ENCODE assay signal across 9 cellular contexts in the genomic region with DNA sequence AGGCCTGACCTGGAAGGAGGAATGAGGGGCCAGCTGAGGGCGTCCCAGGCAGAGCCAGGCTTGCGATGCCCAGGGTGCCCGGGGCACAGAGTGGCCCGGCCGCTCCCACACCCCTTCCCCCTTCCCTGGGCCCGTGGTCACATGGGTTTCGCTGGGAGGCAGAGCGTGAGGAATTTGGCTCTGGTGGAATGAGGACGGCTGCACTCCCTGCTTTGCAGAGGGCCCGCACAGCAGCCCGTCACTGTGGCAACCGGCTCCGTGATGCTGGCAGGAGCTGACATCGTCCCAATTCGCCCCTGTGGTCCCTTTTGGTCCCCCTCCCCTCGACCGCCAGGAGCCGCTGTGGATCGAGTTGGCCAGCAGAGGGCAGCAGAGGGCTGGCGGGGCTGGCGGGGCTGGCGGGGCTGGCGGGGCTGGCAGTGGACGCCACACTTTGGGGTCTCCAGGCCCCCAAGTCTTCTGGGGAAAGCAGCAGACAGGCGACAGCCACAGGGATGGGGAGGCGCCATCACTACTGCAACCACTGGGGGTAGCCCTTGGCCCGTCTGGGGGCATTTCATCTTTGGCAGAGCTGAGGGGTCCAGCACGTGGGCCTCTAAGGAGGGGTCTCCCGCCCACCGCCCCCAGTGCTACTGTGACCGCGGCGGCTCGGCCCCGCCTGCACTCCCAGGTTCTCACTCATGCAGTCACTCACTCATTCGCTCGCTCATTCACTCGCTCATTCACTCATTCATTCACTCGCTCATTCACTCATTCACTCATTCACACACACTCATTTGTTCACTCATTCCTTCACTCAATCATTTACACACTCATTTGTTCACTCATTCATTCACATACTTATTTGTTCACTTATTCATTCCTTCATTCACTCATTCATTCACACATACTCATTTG. TPM values are rescaled to one million over a fixed set of nuclear protein-coding genes. Genes with fewer than 3 reads are reported as not detected.
DNase-seq lines count a peak whose midpoint lies in the region; ATAC-seq and TF ChIP-seq lines count a peak whose summit lies in the region.
"Had no signal": no experiment of that assay in that cellular context is flagged by ENCODE, and none has a peak within 500 bp of the region (broad histone marks: within the 10 kb centered on the region; RNA-seq: fewer than 3 reads in every experiment).

No MANE protein-coding gene starts in this region.

- no peak overlapping the region for H3K27ac ChIP-seq in GM23248
- no peak overlapping the region for H3K27ac ChIP-seq in RWPE2 (ENCODE audit: poor library complexity, severe bottlenecking)
- no peak overlapping the region for H3K27ac ChIP-seq in ascending aorta
- H3K27ac ChIP-seq: epithelial cell of prostate had no signal

- no peaks in the 10 kb centered on the region for H3K9me2 ChIP-seq in GM23248 (ENCODE audit: insufficient read depth)

- peaks cover 10% of the 10 kb centered on the region for H3F3A ChIP-seq in GM23248 (ENCODE audit: insufficient read depth)

- H2AFZ ChIP-seq in GM23248 = no peak overlapping the region

- TF ChIP-seq CTCF in AG09309 (IDR thresholded peaks at IDR 0.05; ENCODE audit: control insufficient read depth, insufficient read depth, low read depth, low read length, missing control alignments) (peak; percentile 85), RWPE2 (IDR thresholded peaks at IDR 0.05; ENCODE audit: poor library complexity, severe bottlenecking) (peak; percentile 99), ascending aorta (IDR thresholded peaks at IDR 0.05) (peak; percentile 70 to 93 (median 79))

- H3K9me3 ChIP-seq in GM23248 (ENCODE audit: low read depth) (no peaks in the 10 kb centered on the region), RWPE2 (ENCODE audit: severe bottlenecking) (no peaks in the 10 kb centered on the region), ascending aorta (no peaks in the 10 kb centered on the region)

- H3K4me2 ChIP-seq in GM23248 (ENCODE audit: unreplicated experiment) = no peak overlapping the region

- intact Hi-C loops in ascending aorta (cut with DNase I) = loop anchor here (2.0 to 5.0 kb wide), 2 partner anchors 122 to 176 kb away; no protein-coding TSS in a partner anchor

- no peak for DNase-seq in AG09309 (ENCODE audit: low read depth)
- peak; percentile 59 for DNase-seq in GM23248
- DNase-seq in RWPE2 (ENCODE audit: low spot score) = peak; percentile 78
- peak in 1 of 2 donors; percentile 56 for DNase-seq in ascending aorta (ENCODE audit: low spot score in 2 of 2)
- DNase-seq in hypothalamus (lab: John Stamatoyannopoulos, UW) = peak in 26 of 51 donors; percentile 6 to 53 (median 27)
- DNase-seq in stimulated activated CD4-positive, alpha-beta T cell treated with anti-CD3 and anti-CD28 coated beads, Interleukin-12 subunit alpha, Interleukin-12 subunit beta, amount 100 ng/mL, for 4 hours = peak; percentile 45

- H3K27me3 ChIP-seq in GM23248 (replicated peaks; ENCODE audit: insufficient read depth) = peaks cover 29% of the 10 kb centered on the region
- peaks cover 61% of the 10 kb centered on the region for H3K27me3 ChIP-seq in RWPE2 (ENCODE audit: insufficient read depth, poor library complexity, severe bottlenecking)
- H3K27me3 ChIP-seq in ascending aorta = no peaks in the 10 kb centered on the region

- ATAC-seq in RWPE2 (ENCODE audit: low read depth) (peak; percentile 45), HG03159 (IDR thresholded peaks at IDR 0.05; ENCODE audit: unreplicated experiment) (no peak), GM21515 (IDR thresholded peaks at IDR 0.05; ENCODE audit: unreplicated experiment) (no peak)

- H4K20me1 ChIP-seq in GM23248 (ENCODE audit: insufficient read depth) = no peaks in the 10 kb centered on the region; the same call in 1 of the 2 replicates

- H3K4me3 ChIP-seq in AG09309 (ENCODE audit: control insufficient read depth, low read depth, low read length) (no peak overlapping the region), GM23248 (no peak overlapping the region), RWPE2 (ENCODE audit: severe bottlenecking) (no peak overlapping the region), ascending aorta (no peak overlapping the region)

- in situ Hi-C loops in GM23248 (cut with MboI) = no loop called here

- 9 to 12% methylated on average over 29 to 36 of the region's 39 CpGs for WGBS in GM23248 (ENCODE audit: low coverage in 1 of 2, low lambda C conversion rate in 2 of 2, missing lambda C conversion rate in 2 of 2), 2 experiments

- no peak overlapping the region for H3K9ac ChIP-seq in GM23248

- H3K79me2 ChIP-seq in GM23248 (ENCODE audit: insufficient read depth) = no peaks in the 10 kb centered on the region

- H3K4me1 ChIP-seq in GM23248 (ENCODE audit: insufficient read depth) (no peaks in the 10 kb centered on the region), RWPE2 (ENCODE audit: insufficient read depth, poor library complexity, severe bottlenecking) (no peaks in the 10 kb centered on the region), ascending aorta (peaks cover 0 to 5% of the 10 kb centered on the region in 2 donors)

- no peaks in the 10 kb centered on the region for H3K36me3 ChIP-seq in GM23248 (ENCODE audit: low read depth)
- H3K36me3 ChIP-seq in RWPE2 (ENCODE audit: low read depth) = no peaks in the 10 kb centered on the region
- no peaks in the 10 kb centered on the region for H3K36me3 ChIP-seq in ascending aorta

RNA-seq across cellular contexts. Expression of a gene that starts 49.7 kb away (rescaled TPM):
- not detected in 2 replicates for total RNA-seq in GM23248 (2014; rRNA removed; shearing (Covaris generic))
- polyA plus RNA-seq in GM23248 (2016; fragmentation: Nextera tagmentation; extraction: Ambion mirVana) = not detected in 2 replicates
- total RNA-seq in ascending aorta = not detected
